27 cellular contexts compared by ENCODE assay signal in genomic region chr12:68877583-68877982, GRCh38.
"Had no signal": no experiment of that assay in that cellular context is flagged by ENCODE, and none has a peak within 500 bp of the region (broad histone marks: within the 10 kb centered on the region; RNA-seq: fewer than 3 reads in every experiment).

No MANE protein-coding gene starts in this region.

- DNase-seq: activated effector memory CD4-positive, alpha-beta T cell treated with anti-CD3 and anti-CD28 coated beads, Interleukin-2, amount 50 U/mL, for 16 hours; activated effector memory CD4-positive, alpha-beta T cell treated with Interleukin-2 at 50 U/mL for 16 hours; activated gamma-delta T cell; activated gamma-delta T cell treated with Interleukin-2 at 50 U/mL for 16 hours; activated naive CD4-positive, alpha-beta T cell; activated naive CD4-positive, alpha-beta T cell treated with anti-CD3 and anti-CD28 coated beads for 36 hours; activated naive CD4-positive, alpha-beta T cell treated with anti-CD3 and anti-CD28 coated beads, Interleukin-2, amount 10 ng/mL, durations not matched to agents 7 days and 5 days; activated naive CD4-positive, alpha-beta T cell treated with anti-CD3 and anti-CD28 coated beads, Interleukin-2, amount 50 U/mL, for 16 hours; activated naive CD4-positive, alpha-beta T cell treated with Interleukin-2 at 50 U/mL for 16 hours; activated naive CD8-positive, alpha-beta T cell treated with anti-CD3 and anti-CD28 coated beads for 36 hours; activated naive CD8-positive, alpha-beta T cell treated with anti-CD3 and anti-CD28 coated beads, Interleukin-2, amount 10 ng/mL, durations not matched to agents 7 days and 5 days; activated naive CD8-positive, alpha-beta T cell treated with anti-CD3 and anti-CD28 coated beads, Interleukin-2, amount 50 U/mL, for 24 hours; activated T-cell treated with anti-CD3 and anti-CD28 coated beads, Interleukin-2, amount 50 U/mL, for 24 hours; activated T-cell treated with anti-CD3 and anti-CD28 coated beads, Interleukin-2, amount 50 U/mL, for 4 hours; activated T-cell treated with anti-CD3 and anti-CD28 coated beads, Interleukin-2, amount 50 U/mL, for 48 hours; activated T-cell treated with anti-CD3 and anti-CD28 coated beads, Interleukin-2, amount 50 U/mL, for 72 hours; adrenal gland; amniotic stem cell; aorta; body of pancreas; brain microvascular endothelial cell; caudate nucleus; central memory CD4-positive, alpha-beta T cell; cerebellar nuclear complex had no signal

- H3K9me3 ChIP-seq: adrenal gland, ascending aorta, body of pancreas, breast epithelium had no signal

- H3K4me1 ChIP-seq: ascending aorta, breast epithelium had no signal

- H3K27ac ChIP-seq: adrenal gland, ascending aorta, body of pancreas, brain microvascular endothelial cell, breast epithelium, cardiac muscle cell had no signal

- H3K36me3 ChIP-seq: adrenal gland, ascending aorta, brain microvascular endothelial cell, breast epithelium, cardiac muscle cell had no signal

- H3K27me3 ChIP-seq: adrenal gland, ascending aorta, body of pancreas, brain microvascular endothelial cell, breast epithelium, cardiac muscle cell had no signal

- H3K4me3 ChIP-seq: adrenal gland, ascending aorta, body of pancreas, breast epithelium, cardiac muscle cell had no signal
